In the genomic region with DNA sequence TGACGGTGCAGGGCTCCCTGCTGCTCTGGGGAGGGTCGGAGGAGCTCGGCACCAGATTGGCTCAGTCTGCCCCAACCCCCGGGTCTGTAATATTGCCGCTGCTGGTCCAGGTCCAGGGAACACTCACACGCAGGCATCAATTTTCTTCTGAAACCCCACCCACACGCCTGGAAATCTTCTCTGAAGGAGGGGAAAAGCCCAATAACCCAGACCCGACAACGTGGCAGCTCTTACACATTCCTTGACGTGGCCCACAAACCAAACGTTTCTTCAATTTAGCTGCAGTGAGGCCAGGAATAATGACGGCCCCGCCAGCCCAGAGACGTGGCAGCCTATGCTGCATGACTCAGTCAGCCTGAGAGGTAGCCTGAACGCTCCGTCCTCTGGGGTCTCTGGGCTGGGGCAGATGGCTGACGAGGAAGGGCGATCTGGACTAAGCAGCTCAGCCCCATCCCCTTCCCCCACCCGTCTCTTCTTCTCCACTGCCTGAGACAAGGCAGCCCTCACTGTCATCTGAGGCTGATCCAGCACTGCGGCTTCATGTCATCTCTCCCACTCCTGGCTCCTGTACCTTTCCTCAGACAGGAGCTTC, we compare ENCODE assay signal across 9 cellular contexts. TPM values are rescaled to one million over a fixed set of nuclear protein-coding genes. Genes with fewer than 3 reads are reported as not detected.
DNase-seq lines count a peak whose midpoint lies in the region; ATAC-seq and TF ChIP-seq lines count a peak whose summit lies in the region.
"Had no signal": no experiment of that assay in that cellular context is flagged by ENCODE, and none has a peak within 500 bp of the region (broad histone marks: within the 10 kb centered on the region; RNA-seq: fewer than 3 reads in every experiment).

No MANE protein-coding gene starts in this region.

- H3K27me3 ChIP-seq in BJ (ENCODE audit: control insufficient read depth, insufficient read depth, low read length) = no peaks in the 10 kb centered on the region
- no peaks in the 10 kb centered on the region for H3K27me3 ChIP-seq in SK-N-SH (ENCODE audit: insufficient read depth)
- H3K27me3 ChIP-seq in ovary = no peaks in the 10 kb centered on the region

- CTCF ChIA-PET in BJ (lab: Yijun Ruan, JAX) = interaction anchor here (0.9 to 5.0 kb wide), 8 partner anchors 9 to 44 kb away, joined by 3 to 34 read pairs (median 6); partner anchors contain the start of gene SPARC
- CTCF ChIA-PET in SK-N-SH (lab: Yijun Ruan, JAX) = interaction anchor here (0.6 to 4.1 kb wide), 6 partner anchors 10 to 849 kb away, joined by 3 to 20 read pairs (median 4); partner anchors contain the start of gene SPARC

- DNase-seq in BJ (ENCODE audit: low read depth) (peak; percentile 97), SK-N-SH (no peak), glutamatergic neuron (peak; percentile 80), ovary (peak; percentile 73 to 84 (median 80)), cerebellar nuclear complex (lab: John Stamatoyannopoulos, UW) (no peak)

- H3F3A ChIP-seq in SK-N-SH (replicated peaks; ENCODE audit: insufficient read depth) = peaks cover 40% of the 10 kb centered on the region

- H3K79me2 ChIP-seq in SK-N-SH (ENCODE audit: insufficient read depth) = no peaks in the 10 kb centered on the region

- H3K36me3 Mint-ChIP-seq in glutamatergic neuron (ENCODE audit: unreplicated experiment) = no peaks in the 10 kb centered on the region

- H3K4me1 ChIP-seq in SK-N-SH (ENCODE audit: control insufficient read depth in 1 of 2, insufficient read depth in 2 of 2, low read depth in 1 of 2, low read length in 1 of 2) (peaks cover 10 to 39% of the 10 kb centered on the region in 2 experiments), ovary (ENCODE audit: insufficient read depth) (peaks cover 8% of the 10 kb centered on the region)

- peaks cover 7% of the 10 kb centered on the region for H3K27me3 Mint-ChIP-seq in glutamatergic neuron (ENCODE audit: unreplicated experiment)

- H3K27ac ChIP-seq in SK-N-SH (ENCODE audit: low read depth in 2 of 2, low read length in 1 of 2) (peak overlapping the region; percentile 39 to 100; a peak in 3 of 4 replicates), ovary (peak overlapping the region; percentile 67 to 82)

- no peaks in the 10 kb centered on the region for H3K36me3 ChIP-seq in BJ (ENCODE audit: control insufficient read depth, insufficient read depth, low read length)
- no peaks in the 10 kb centered on the region for H3K36me3 ChIP-seq in SK-N-SH (replicated peaks in 1 of 2; ENCODE audit: control insufficient read depth in 1 of 2, insufficient read depth in 2 of 2, low read length in 1 of 2)
- no peaks in the 10 kb centered on the region for H3K36me3 ChIP-seq in ovary

- peak overlapping the region; percentile 27; the same call in 1 of the 2 replicates for H3K9ac ChIP-seq in SK-N-SH

- peaks cover 4% of the 10 kb centered on the region for H3K9me3 Mint-ChIP-seq in glutamatergic neuron (ENCODE audit: unreplicated experiment)

- TF ChIP-seq CTCF in BJ (IDR thresholded peaks at IDR 0.05; ENCODE audit: insufficient read depth, low read depth, low read length) = no peak
- no peak for TF ChIP-seq CTCF in SK-N-SH (IDR thresholded peaks at IDR 0.05)
- no peak for TF ChIP-seq CTCF in glutamatergic neuron (IDR thresholded peaks at IDR 0.05; ENCODE audit: partially characterized antibody, unreplicated experiment)
- no peak for TF ChIP-seq CTCF in ovary (IDR thresholded peaks at IDR 0.05)

- POLR2A ChIA-PET in BJ (lab: Charles Lee) (interaction anchor here (0.6 to 3.7 kb wide), 5 partner anchors 10 to 75 kb away, joined by 3 to 62 read pairs (median 8); partner anchors contain the start of genes G3BP1 and SPARC), SK-N-SH (lab: Yijun Ruan, JAX) (no interaction called here)

- peak; percentile 38 for TF ChIP-seq POLR2A in ovary (IDR thresholded peaks at IDR 0.05)

- H3K27ac Mint-ChIP-seq in glutamatergic neuron (ENCODE audit: unreplicated experiment) = peak overlapping the region; percentile 99
- H3K27ac Mint-ChIP-seq: IgD-negative memory B cell had no signal

- intact Hi-C loops in ovary (cut with DNase I) = no loop called here

- WGBS in SK-N-SH (ENCODE audit: low lambda C conversion rate) = 64% methylated on average over 20 of the region's 20 CpGs
- 4 to 17% (median 10%) methylated on average over 20 of the region's 20 CpGs for WGBS in ovary, 3 donors

- H3K4me1 Mint-ChIP-seq in glutamatergic neuron (ENCODE audit: low read depth, unreplicated experiment) = peaks cover 37% of the 10 kb centered on the region

- TF ChIP-seq RAD21 in SK-N-SH (IDR thresholded peaks at IDR 0.05; ENCODE audit: low read length) = no peak

- peak overlapping the region; percentile 71 for H2AFZ ChIP-seq in SK-N-SH (ENCODE audit: low read depth)

- no peaks in the 10 kb centered on the region for H3K9me2 ChIP-seq in SK-N-SH

- peak overlapping the region; percentile 26 for H3K4me3 ChIP-seq in BJ (ENCODE audit: low read depth, low read length)
- no peak overlapping the region for H3K4me3 ChIP-seq in SK-N-SH (ENCODE audit: low read depth in 2 of 2, low read length in 1 of 2)
- H3K4me3 ChIP-seq in ovary = no peak overlapping the region

- H4K20me1 ChIP-seq in SK-N-SH (ENCODE audit: insufficient read depth) = no peaks in the 10 kb centered on the region

- ATAC-seq in GM18858 (IDR thresholded peaks at IDR 0.05; ENCODE audit: unreplicated experiment) = no peak
- ATAC-seq in GM19328 (IDR thresholded peaks at IDR 0.05; ENCODE audit: unreplicated experiment) = no peak
- ATAC-seq in HG03432 (IDR thresholded peaks at IDR 0.05; ENCODE audit: unreplicated experiment) = no peak

- no peak overlapping the region for H3K4me2 ChIP-seq in SK-N-SH

- peak overlapping the region; percentile 84 for H3K4me3 Mint-ChIP-seq in glutamatergic neuron (ENCODE audit: unreplicated experiment)

- H3K9me3 ChIP-seq in SK-N-SH (no peaks in the 10 kb centered on the region), ovary (no peaks in the 10 kb centered on the region)

- no peak for TF ChIP-seq EP300 in SK-N-SH (IDR thresholded peaks at IDR 0.05; ENCODE audit: borderline replicate concordance in 1 of 2, low read depth in 1 of 2, low read length in 1 of 2)
- no peak for TF ChIP-seq EP300 in ovary (IDR thresholded peaks at IDR 0.05)

TF ChIP-seq in SK-N-SH, 30 proteins besides CTCF, POLR2A, EP300 and RAD21:
- no peak for TF ChIP-seq SIN3A (IDR thresholded peaks at IDR 0.05; ENCODE audit: borderline replicate concordance, low read depth, low read length)
- TF ChIP-seq, protein P1, sequence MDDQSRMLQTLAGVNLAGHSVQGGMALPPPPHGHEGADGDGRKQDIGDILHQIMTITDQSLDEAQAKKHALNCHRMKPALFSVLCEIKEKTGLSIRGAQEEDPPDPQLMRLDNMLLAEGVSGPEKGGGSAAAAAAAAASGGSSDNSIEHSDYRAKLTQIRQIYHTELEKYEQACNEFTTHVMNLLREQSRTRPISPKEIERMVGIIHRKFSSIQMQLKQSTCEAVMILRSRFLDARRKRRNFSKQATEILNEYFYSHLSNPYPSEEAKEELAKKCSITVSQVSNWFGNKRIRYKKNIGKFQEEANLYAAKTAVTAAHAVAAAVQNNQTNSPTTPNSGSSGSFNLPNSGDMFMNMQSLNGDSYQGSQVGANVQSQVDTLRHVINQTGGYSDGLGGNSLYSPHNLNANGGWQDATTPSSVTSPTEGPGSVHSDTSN (IDR thresholded peaks at IDR 0.05) = peak; percentile 28; the same call in 1 of the 2 replicates

RNA-seq across cellular contexts. Expression of gene SPARC, which starts 9.9 kb away (rescaled TPM):
- polyA plus RNA-seq in BJ (2011; rRNA removed) = 14,419 and 17,277 TPM in 2 replicates
- 5,297 and 8,034 TPM in 2 replicates for polyA minus RNA-seq in BJ (2011; rRNA and poly(A)+ RNA removed)
- polyA plus RNA-seq in SK-N-SH (2012; rRNA removed) = 987 and 1,115 TPM in 2 replicates
- polyA plus RNA-seq in SK-N-SH (2012; cell fraction: cytosol; rRNA removed) = 736 and 811 TPM in 2 replicates
- 900 and 1,030 TPM in 2 replicates for polyA plus RNA-seq in SK-N-SH (2012; cell fraction: nucleus; rRNA removed)
- total RNA-seq in glutamatergic neuron (ENCODE audit: unreplicated experiment) = 946 TPM
- total RNA-seq in ovary = 1,000 to 10,000 TPM in 1 of 7 donors, 100 to 1,000 TPM in 6; 220 to 1,059 (median 717) TPM
- polyA plus RNA-seq in ovary = 1,000 to 10,000 TPM in 1 of 2 donors, 100 to 1,000 TPM in 1; 924 to 2,564 TPM

Comparison
In these comparisons a context has a peak if more than half of its experiments do, and no peak if none do; other contexts are left out.
1. DNase-seq: peak in BJ (single experiment), glutamatergic neuron (single experiment) and ovary (5 of 5); none in SK-N-SH (single experiment) and cerebellar nuclear complex (0 of 2).